ENCODE assay signal across 8 cellular contexts in genomic region chr9:117414906-117415583, GRCh38. TPM values are rescaled to one million over a fixed set of nuclear protein-coding genes. Genes with fewer than 3 reads are reported as not detected.
A peak's percentile ranks its signal among the peaks of the same experiment; 100 is the strongest.
DNase-seq lines count a peak whose midpoint lies in the region; ATAC-seq and TF ChIP-seq lines count a peak whose summit lies in the region.

TSS of gene ASTN2 (minus strand) at chr9:117415057. CDS start at chr9:117414938, 119 bp downstream.

- peak; percentile 27 for DNase-seq in RWPE1 (ENCODE audit: low spot score)
- peak; percentile 37 for DNase-seq in left cardiac atrium
- peak; percentile 46 for DNase-seq in putamen (ENCODE audit: low spot score)
- no peak for DNase-seq in GM19240 (ENCODE audit: insufficient read length, low spot score)

- intact Hi-C loops in left cardiac atrium (cut with DNase I): loop anchor here in 1 of 2 donors (5.0 kb wide), 2 partner anchors 253 to 343 kb away; no protein-coding TSS in a partner anchor

- no peaks in the 10 kb centered on the region; the same call in 1 of the 2 replicates for H4K20me1 ChIP-seq in DOHH2 (ENCODE audit: control insufficient read depth, insufficient read depth, low read depth, low read length)

- peaks cover 31% of the 10 kb centered on the region for H3K36me3 ChIP-seq in DOHH2 (ENCODE audit: control insufficient read depth, low read length)

- H3K9me2 ChIP-seq in DOHH2 (replicated peaks; ENCODE audit: control insufficient read depth, low read length): no peaks in the 10 kb centered on the region

- H3K9me3 ChIP-seq in DOHH2 (ENCODE audit: control insufficient read depth, insufficient read depth, low read length): no peaks in the 10 kb centered on the region

- H3K79me2 ChIP-seq in DOHH2 (ENCODE audit: control insufficient read depth, low read length): peaks cover 42% of the 10 kb centered on the region

- peaks cover 72% of the 10 kb centered on the region for H3K4me1 ChIP-seq in DOHH2 (ENCODE audit: control insufficient read depth, low read length)

- H3F3A ChIP-seq in DOHH2 (ENCODE audit: control insufficient read depth, insufficient read depth): peaks cover 8% of the 10 kb centered on the region

- peak within 1 kb of the TSS; percentile 91 for H3K4me3 ChIP-seq in DOHH2 (ENCODE audit: low read length)

- peaks cover 3% of the 10 kb centered on the region; the same call in 1 of the 2 replicates for H3K27me3 ChIP-seq in DOHH2 (ENCODE audit: control insufficient read depth, low read length)

- POLR2A ChIA-PET in RWPE1 (lab: Yijun Ruan, JAX; ENCODE audit: low non-redundant PET): no interaction called here

- no peak for TF ChIP-seq CTCF in DOHH2 (IDR thresholded peaks at IDR 0.05; ENCODE audit: low read depth, low read length, poor library complexity, severe bottlenecking)
- TF ChIP-seq CTCF in RWPE1 (conservative IDR thresholded peaks at IDR 0.05; ENCODE audit: low read depth): no peak

- H3K27ac ChIP-seq in DOHH2 (ENCODE audit: low read depth, low read length): peak within 1 kb of the TSS; percentile 5; the same call in 1 of the 2 replicates
- H3K27ac ChIP-seq in RWPE1: no peak within 1 kb of the TSS

- H3K4me2 ChIP-seq in DOHH2 (ENCODE audit: low read length): peak within 1 kb of the TSS; percentile 92

- peak; percentile 63 to 66 for ATAC-seq in left cardiac atrium
- no peak for ATAC-seq in GM21515 (IDR thresholded peaks at IDR 0.05; ENCODE audit: unreplicated experiment)
- ATAC-seq in GM21360 (IDR thresholded peaks at IDR 0.05; ENCODE audit: unreplicated experiment): no peak
- no peak for ATAC-seq in GM21526 (IDR thresholded peaks at IDR 0.05; ENCODE audit: low FRiP score, unreplicated experiment)

- CTCF ChIA-PET in RWPE1 (lab: Yijun Ruan, JAX): interaction anchor here (2.0 kb wide), 1 partner anchor 678 kb away, joined by 10 read pairs; no protein-coding TSS in a partner anchor

RNA-seq across cellular contexts. Expression of gene ASTN2, which starts in this region (rescaled TPM):
- total RNA-seq in left cardiac atrium: 10 to 100 TPM; 16.8 to 31.3 TPM

Comparison
In these comparisons a context has a peak if more than half of its experiments do, and no peak if none do; other contexts are left out.
1. ATAC-seq: peak in left cardiac atrium (2 of 2); none in GM21515 (single experiment), GM21360 (single experiment) and GM21526 (single experiment).